In the genomic region with DNA sequence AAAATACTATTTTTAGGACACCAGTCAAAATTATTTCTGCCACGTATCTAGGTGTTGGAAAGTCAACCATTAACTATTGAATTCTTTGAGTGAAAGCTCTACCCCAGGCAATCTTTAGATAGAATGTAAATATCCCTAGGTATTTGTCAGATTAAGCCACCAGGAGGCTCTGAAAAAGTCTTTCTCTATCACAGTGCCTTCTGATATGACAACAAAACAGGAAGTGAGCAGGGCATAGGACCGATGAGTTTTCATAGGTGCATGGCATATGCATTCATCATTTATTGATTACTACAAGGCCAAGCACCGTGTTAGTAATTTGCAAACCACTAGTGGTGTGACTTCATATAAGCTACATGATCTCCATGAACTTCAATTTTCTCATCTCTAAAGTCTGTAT, we compare ENCODE assay signal across 24 cellular contexts.
DNase-seq lines count a peak whose midpoint lies in the region; ATAC-seq and TF ChIP-seq lines count a peak whose summit lies in the region.
"Had no signal": no experiment of that assay in that cellular context is flagged by ENCODE, and none has a peak within 500 bp of the region (broad histone marks: within the 10 kb centered on the region; RNA-seq: fewer than 3 reads in every experiment).

No MANE protein-coding gene starts in this region.

- H3K36me3 ChIP-seq in OCI-LY3 (replicated peaks; ENCODE audit: low read depth, low read length): no peaks in the 10 kb centered on the region
- H3K36me3 ChIP-seq in endodermal cell (ENCODE audit: control insufficient read depth, insufficient read depth, low read length): peaks cover 22% of the 10 kb centered on the region

- no peaks in the 10 kb centered on the region for H3K9me3 Mint-ChIP-seq in endodermal cell
- H3K9me3 Mint-ChIP-seq: T-helper 1 cell treated with Interleukin-12 subunit alpha and Interleukin-12 subunit beta and Interleukin-4 antibody, amounts not matched to agents 30 μg/mL and 1 μg/mL, for 36 hours had no signal

- ATAC-seq in GM18519 (IDR thresholded peaks at IDR 0.05; ENCODE audit: low FRiP score, unreplicated experiment): no peak
- ATAC-seq in HG03280 (IDR thresholded peaks at IDR 0.05; ENCODE audit: unreplicated experiment): no peak

- 80 to 85% methylated on average over 1 to 3 of the region's 3 CpGs for WGBS in endodermal cell (ENCODE audit: insufficient coverage in 1 of 2, insufficient read length in 1 of 2), 2 experiments

- H3K4me1 ChIP-seq in OCI-LY3 (ENCODE audit: low read length): peaks cover 22% of the 10 kb centered on the region
- H3K4me1 ChIP-seq in endodermal cell (ENCODE audit: control insufficient read depth, insufficient read depth, low read length): peaks cover 7% of the 10 kb centered on the region

- H3K36me3 Mint-ChIP-seq in endodermal cell (ENCODE audit: low read depth): peaks cover 16% of the 10 kb centered on the region
- H3K36me3 Mint-ChIP-seq: CD4-positive, CD25-positive, alpha-beta regulatory T cell had no signal

- peaks cover 41% of the 10 kb centered on the region for H3K27me3 Mint-ChIP-seq in endodermal cell (ENCODE audit: insufficient read depth)

- H3K27ac ChIP-seq in OCI-LY3 (ENCODE audit: low read length) (no peak overlapping the region), endodermal cell (ENCODE audit: low read depth, low read length) (no peak overlapping the region)
- H3K27ac ChIP-seq: 22Rv1 had no signal

- DNase-seq in DMS53 (lab: John Stamatoyannopoulos, UW) (peak; percentile 34), DMS53 treated with DMSO at 0.1 percent for 48 hours (lab: John Stamatoyannopoulos, UW; ENCODE audit: unreplicated experiment) (no peak), endodermal cell (no peak), NCI-H748 (lab: John Stamatoyannopoulos, UW; ENCODE audit: unreplicated experiment) (no peak), SW 1271 (lab: John Stamatoyannopoulos, UW) (no peak)
- DNase-seq: CD4-positive, CD25-positive, alpha-beta regulatory T cell; COR-L47; GF-D8; GOT3; Karpas-422; NCI-H1092; NCI-H1436 treated with DMSO at 0.1 percent for 48 hours; NCI-H2029; NCI-H2171 treated with DMSO at 0.1 percent for 48 hours; NCI-H446 treated with DMSO at 0.1 percent for 48 hours; NCI-H748 treated with DMSO at 0.1 percent for 48 hours; NK-92 treated with Interleukin-12 subunit alpha and Interleukin-12 subunit beta, amount 100 ng/mL, for 24 hours; SIG-M5 had no signal

- no peak overlapping the region for H3K4me2 ChIP-seq in OCI-LY3 (ENCODE audit: low read length)

- H3K79me2 ChIP-seq in OCI-LY3 (ENCODE audit: low read length): no peaks in the 10 kb centered on the region

- H3K4me3 ChIP-seq in OCI-LY3 (ENCODE audit: low read length): no peak overlapping the region
- H3K4me3 ChIP-seq in endodermal cell (ENCODE audit: low read length): no peak overlapping the region

- no peak overlapping the region for H3K9ac ChIP-seq in OCI-LY3 (ENCODE audit: low read length)
- H3K9ac ChIP-seq in endodermal cell (ENCODE audit: extremely low read depth, low read length, poor library complexity, severe bottlenecking): no peak overlapping the region

- H3K27ac Mint-ChIP-seq in endodermal cell: no peak overlapping the region
- H3K27ac Mint-ChIP-seq: B cell; CD4-positive, CD25-positive, alpha-beta regulatory T cell; T-helper 1 cell treated with Interleukin-12 subunit alpha and Interleukin-12 subunit beta and Interleukin-4 antibody, amounts not matched to agents 30 μg/mL and 1 μg/mL, for 36 hours had no signal

- H2AFZ ChIP-seq in OCI-LY3 (ENCODE audit: low read depth, low read length): no peak overlapping the region

- TF ChIP-seq CTCF in OCI-LY3 (IDR thresholded peaks at IDR 0.05; ENCODE audit: low read depth, low read length): peak; percentile 10; the same call in 1 of the 2 replicates
- peak; percentile 57 for TF ChIP-seq CTCF in endodermal cell (conservative IDR thresholded peaks at IDR 0.05)

- H3K27me3 ChIP-seq in OCI-LY3 (ENCODE audit: low read depth, low read length): 0 out of 2 replicates have a peak, but pooled peaks cover 3% of the 10 kb centered on the region
- no peaks in the 10 kb centered on the region for H3K27me3 ChIP-seq in endodermal cell (ENCODE audit: control insufficient read depth, insufficient read depth, low read length, poor library complexity, severe bottlenecking)

- H3K9me3 ChIP-seq in OCI-LY3 (ENCODE audit: insufficient read depth, low read length): no peaks in the 10 kb centered on the region
- no peaks in the 10 kb centered on the region for H3K9me3 ChIP-seq in endodermal cell (ENCODE audit: control insufficient read depth, low read length)

- H3K4me3 Mint-ChIP-seq in endodermal cell: no peak overlapping the region
- H3K4me3 Mint-ChIP-seq: B cell; CD4-positive, CD25-positive, alpha-beta regulatory T cell; T-helper 1 cell treated with Interleukin-12 subunit alpha and Interleukin-12 subunit beta and Interleukin-4 antibody, amounts not matched to agents 30 μg/mL and 1 μg/mL, for 36 hours had no signal

- H4K20me1 ChIP-seq in OCI-LY3 (ENCODE audit: insufficient read depth, low read length): no peaks in the 10 kb centered on the region

- H3K4me1 Mint-ChIP-seq in endodermal cell: peaks cover 63% of the 10 kb centered on the region
